8 cellular contexts compared by ENCODE assay signal in genomic region chr9:95875305-95876137, GRCh38. TPM values are rescaled to one million over a fixed set of nuclear protein-coding genes. Genes with fewer than 3 reads are reported as not detected.
DNase-seq lines count a peak whose midpoint lies in the region; ATAC-seq, FAIRE-seq and TF ChIP-seq lines count a peak whose summit lies in the region.

Gene ERCC6L2, plus strand, starts transcription at chr9:95875691. Its CDS starts 348 bp downstream, at chr9:95876039.

- WGBS in esophagus squamous epithelium, 2 donors: 0 to 1% methylated on average over 17 to 32 of the region's 74 CpGs

- no peaks in the 10 kb centered on the region for H3K27me3 Mint-ChIP-seq in activated T-cell treated with anti-CD3 and anti-CD28 coated beads, Interleukin-2, amount 50 U/mL, for 72 hours (ENCODE audit: low read depth)
- H3K27me3 Mint-ChIP-seq in natural killer cell (ENCODE audit: low read depth in 2 of 2): no peaks in the 10 kb centered on the region

- DNase-seq in ELF-1 (ENCODE audit: low read depth, low spot score): peak; percentile 99
- peak; percentile 96 for DNase-seq in H54 (ENCODE audit: insufficient read length, low spot score)
- DNase-seq in LHCN-M2 (ENCODE audit: low read depth): peak; percentile 98
- DNase-seq in RPMI7951 (ENCODE audit: low read depth): peak; percentile 97
- peak; percentile 95 to 96 for DNase-seq in activated T-cell treated with anti-CD3 and anti-CD28 coated beads, Interleukin-2, amount 50 U/mL, for 72 hours
- DNase-seq in esophagus squamous epithelium (lab: John Stamatoyannopoulos, UW): peak; percentile 75
- peak; percentile 92 for DNase-seq in natural killer cell
- peak; percentile 83 to 96 (median 88) for DNase-seq in stimulated activated naive CD4-positive, alpha-beta T cell (lab: John Stamatoyannopoulos, UW)

- no peak within 1 kb of the TSS for H3K27ac Mint-ChIP-seq in activated T-cell treated with anti-CD3 and anti-CD28 coated beads, Interleukin-2, amount 50 U/mL, for 72 hours
- no peak within 1 kb of the TSS for H3K27ac Mint-ChIP-seq in natural killer cell

- H3K9me3 ChIP-seq in esophagus squamous epithelium: no peaks in the 10 kb centered on the region

- H3K9me3 Mint-ChIP-seq in activated T-cell treated with anti-CD3 and anti-CD28 coated beads, Interleukin-2, amount 50 U/mL, for 72 hours: peaks cover 0 to under 1% of the 10 kb centered on the region in 2 donors
- H3K9me3 Mint-ChIP-seq in natural killer cell: no peaks in the 10 kb centered on the region

- H3K4me1 ChIP-seq in esophagus squamous epithelium: peaks cover 0 to 30% (median 6%) of the 10 kb centered on the region in 3 donors

- no peaks in the 10 kb centered on the region for H3K27me3 ChIP-seq in esophagus squamous epithelium

- peaks cover 10 to 21% of the 10 kb centered on the region in 2 donors for H3K36me3 Mint-ChIP-seq in activated T-cell treated with anti-CD3 and anti-CD28 coated beads, Interleukin-2, amount 50 U/mL, for 72 hours (ENCODE audit: insufficient read depth in 2 of 2)
- H3K36me3 Mint-ChIP-seq in natural killer cell: no peaks in the 10 kb centered on the region

- H3K4me3 Mint-ChIP-seq in activated T-cell treated with anti-CD3 and anti-CD28 coated beads, Interleukin-2, amount 50 U/mL, for 72 hours: no peak within 1 kb of the TSS
- H3K4me3 Mint-ChIP-seq in natural killer cell: no peak within 1 kb of the TSS

- H3K36me3 ChIP-seq in esophagus squamous epithelium: peaks cover 0 to 23% (median 0%) of the 10 kb centered on the region in 3 donors

- peak; percentile 94 for ATAC-seq in activated T-cell treated with anti-CD3 and anti-CD28 coated beads, Interleukin-2, amount 50 U/mL, for 72 hours (replicated peaks in 1 of 2)
- ATAC-seq in natural killer cell: peak; percentile 85 to 93 (median 89)

- peak; percentile 99 for FAIRE-seq in H54 (lab: Jason Lieb, UNC)

- H3K4me3 ChIP-seq in esophagus squamous epithelium: no peak within 1 kb of the TSS

- intact Hi-C loops in esophagus squamous epithelium (cut with DNase I): no loop called here
- intact Hi-C loops in natural killer cell (cut with micrococcal nuclease): loop anchor here (1.0 to 5.0 kb wide), 6 partner anchors 134 to 1013 kb away; no protein-coding TSS in a partner anchor

- TF ChIP-seq CTCF in esophagus squamous epithelium (IDR thresholded peaks at IDR 0.05): peak in 3 of 6 experiments; percentile 12 to 26 (median 22)
- TF ChIP-seq CTCF in natural killer cell (IDR thresholded peaks at IDR 0.05): no peak

- TF ChIP-seq POLR2A in H54 (IDR thresholded peaks at IDR 0.05; ENCODE audit: low read depth, low read length) (peak; percentile 82), esophagus squamous epithelium (IDR thresholded peaks at IDR 0.05) (peak in 3 of 4 donors; percentile 65 to 78 (median 65))

- no peak within 1 kb of the TSS for H3K27ac ChIP-seq in esophagus squamous epithelium

- peaks cover 26% of the 10 kb centered on the region for H3K4me1 Mint-ChIP-seq in activated T-cell treated with anti-CD3 and anti-CD28 coated beads, Interleukin-2, amount 50 U/mL, for 72 hours (ENCODE audit: low read depth)
- peaks cover 9 to 16% of the 10 kb centered on the region in 2 donors for H3K4me1 Mint-ChIP-seq in natural killer cell

RNA-seq across cellular contexts. Expression of gene ERCC6L2, which starts in this region (rescaled TPM):
- total RNA-seq in LHCN-M2 (2014; rRNA removed): 61.1 and 61.8 TPM in 2 replicates
- 7.6 TPM for polyA plus RNA-seq in LHCN-M2 (2012)
- 32.6 and 34.0 TPM in 2 replicates for total RNA-seq in RPMI7951 (2014; rRNA removed; shearing (Covaris generic))
- 10 to 100 TPM; 24.1 to 30.7 TPM for total RNA-seq in activated T-cell treated with anti-CD3 and anti-CD28 coated beads, Interleukin-2, amount 50 U/mL, for 72 hours
- total RNA-seq in esophagus squamous epithelium: 10 to 100 TPM; 32.7 to 70.8 (median 34.0) TPM
- 10 to 100 TPM; 37.1 to 45.8 (median 38.6) TPM for total RNA-seq in natural killer cell
